In the genomic region with DNA sequence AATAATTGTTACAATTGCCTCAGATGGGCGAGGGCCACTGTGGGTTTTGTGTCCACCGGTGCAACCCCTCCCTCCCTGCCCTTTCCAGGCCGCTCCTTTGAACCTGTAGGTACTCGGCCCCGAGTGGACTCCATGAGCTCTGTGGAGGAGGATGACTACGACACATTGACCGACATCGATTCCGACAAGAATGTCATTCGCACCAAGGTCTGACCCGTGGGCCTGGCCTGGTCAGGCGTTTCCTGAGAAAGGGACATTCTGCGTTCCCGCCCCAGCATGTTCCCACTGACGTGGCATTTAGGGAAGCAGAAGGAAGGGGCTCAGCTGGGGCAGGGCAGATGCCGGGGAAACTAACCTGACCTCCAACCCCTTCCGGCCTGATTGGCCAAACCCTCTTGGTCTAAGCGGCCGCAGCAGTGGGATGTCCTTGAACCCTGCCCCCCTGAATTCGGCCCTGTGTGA, we compare ENCODE assay signal across 27 cellular contexts. TPM values are rescaled to one million over a fixed set of nuclear protein-coding genes. Genes with fewer than 3 reads are reported as not detected.
DNase-seq lines count a peak whose midpoint lies in the region; ATAC-seq lines count a peak whose summit lies in the region.
"Had no signal": no experiment of that assay in that cellular context is flagged by ENCODE, and none has a peak within 500 bp of the region (broad histone marks: within the 10 kb centered on the region; RNA-seq: fewer than 3 reads in every experiment).

No MANE protein-coding gene starts in this region.

- no peaks in the 10 kb centered on the region for H3K27me3 ChIP-seq in BLaER1
- H3K27me3 ChIP-seq: cardiac muscle cell, esophagus muscularis mucosa, tibial nerve had no signal

- H3K9me3 ChIP-seq in BLaER1, result no peaks in the 10 kb centered on the region
- H3K9me3 ChIP-seq: esophagus muscularis mucosa, psoas muscle, tibial nerve had no signal

- no peak overlapping the region for H3K4me3 ChIP-seq in BLaER1
- H3K4me3 ChIP-seq: cardiac muscle cell, esophagus muscularis mucosa, psoas muscle, tibial nerve had no signal

- peaks cover 17% of the 10 kb centered on the region for H3K36me3 Mint-ChIP-seq in IgD-negative memory B cell

- H3K4me2 ChIP-seq in BLaER1, result peak overlapping the region; percentile 88

- peak; percentile 39 for DNase-seq in left cardiac atrium
- DNase-seq in posterior vena cava (ENCODE audit: low spot score), result peak; percentile 83
- DNase-seq in activated gamma-delta T cell treated with Interleukin-2 at 50 U/mL for 16 hours, result no peak
- no peak for DNase-seq in putamen (ENCODE audit: low spot score)
- no peak for DNase-seq in middle frontal gyrus (ENCODE audit: extremely low spot score, low spot score)
- DNase-seq: activated CD8-positive, alpha-beta memory T cell treated with anti-CD3 and anti-CD28 coated beads for 24 hours; amniotic stem cell; DND-41; effector CD4-positive, alpha-beta T cell; H9; KG1; mesenchymal stem cell; NCI-H1048; NCI-H2107; NCI-H526; nephron progenitor cell; T-helper 2 cell had no signal

- H4K20me1 ChIP-seq in BLaER1, result no peaks in the 10 kb centered on the region

- H3K4me1 ChIP-seq in BLaER1, result peaks cover 66% of the 10 kb centered on the region
- H3K4me1 ChIP-seq: psoas muscle had no signal

- H3K4me1 Mint-ChIP-seq in IgD-negative memory B cell, result peaks cover 34 to 45% (median 36%) of the 10 kb centered on the region in 3 donors
- H3K4me1 Mint-ChIP-seq: H9; stimulated activated effector memory CD8-positive, alpha-beta T cell treated with anti-CD3 and anti-CD28 coated beads, Interleukin-12 subunit alpha, Interleukin-12 subunit beta, amount 100 ng/mL, for 72 hours; WTC11 had no signal

- no peaks in the 10 kb centered on the region for H3K27me3 Mint-ChIP-seq in IgD-negative memory B cell

- intact Hi-C loops in left cardiac atrium (cut with DNase I) (no loop called here), posterior vena cava (cut with DNase I) (no loop called here)

- H3K36me3 ChIP-seq in BLaER1, result peaks cover 23% of the 10 kb centered on the region; the same call in 1 of the 2 replicates

- peak overlapping the region; percentile 99 for H3K27ac Mint-ChIP-seq in IgD-negative memory B cell
- H3K27ac Mint-ChIP-seq: activated T-helper 1 cell treated with anti-CD3 and anti-CD28 coated beads, Interleukin-12 subunit alpha, Interleukin-12 subunit beta, Interleukin-2, Interleukin-4 antibody, amounts not matched to agents 30 ng/mL and 10 ng/mL and 1 ng/mL, durations not matched to agents 14 hours and 24 hours and 36 hours; H9; nephron progenitor cell; stimulated activated effector memory CD8-positive, alpha-beta T cell treated with anti-CD3 and anti-CD28 coated beads, Interleukin-12 subunit alpha, Interleukin-12 subunit beta, amount 100 ng/mL, for 72 hours; WTC11 had no signal

- H3K4me3 Mint-ChIP-seq in IgD-negative memory B cell, result peak overlapping the region; percentile 69 to 94 (median 80)
- H3K4me3 Mint-ChIP-seq: activated T-helper 1 cell treated with anti-CD3 and anti-CD28 coated beads, Interleukin-12 subunit alpha, Interleukin-12 subunit beta, Interleukin-2, Interleukin-4 antibody, amounts not matched to agents 30 ng/mL and 10 ng/mL and 1 ng/mL, durations not matched to agents 14 hours and 24 hours and 36 hours; H9; nephron progenitor cell; stimulated activated effector memory CD8-positive, alpha-beta T cell treated with anti-CD3 and anti-CD28 coated beads, Interleukin-12 subunit alpha, Interleukin-12 subunit beta, amount 100 ng/mL, for 72 hours; WTC11 had no signal

- H3K9ac ChIP-seq in BLaER1, result no peak overlapping the region

- H3K27ac ChIP-seq in BLaER1, result no peak overlapping the region
- H3K27ac ChIP-seq: cardiac muscle cell, psoas muscle had no signal

- no peaks in the 10 kb centered on the region for H3K9me3 Mint-ChIP-seq in IgD-negative memory B cell
- H3K9me3 Mint-ChIP-seq: activated T-helper 1 cell treated with anti-CD3 and anti-CD28 coated beads, Interleukin-12 subunit alpha, Interleukin-12 subunit beta, Interleukin-2, Interleukin-4 antibody, amounts not matched to agents 30 ng/mL and 10 ng/mL and 1 ng/mL, durations not matched to agents 14 hours and 24 hours and 36 hours; H9; nephron progenitor cell; stimulated activated effector memory CD8-positive, alpha-beta T cell treated with anti-CD3 and anti-CD28 coated beads, Interleukin-12 subunit alpha, Interleukin-12 subunit beta, amount 100 ng/mL, for 72 hours; WTC11 had no signal

- peak in 1 of 2 donors; percentile 7 for ATAC-seq in left cardiac atrium
- no peak for ATAC-seq in HG03025 (IDR thresholded peaks at IDR 0.05; ENCODE audit: low FRiP score, unreplicated experiment)
- ATAC-seq: stimulated activated effector memory CD8-positive, alpha-beta T cell treated with anti-CD3 and anti-CD28 coated beads, Interleukin-12 subunit alpha, Interleukin-12 subunit beta, amount 100 ng/mL, for 72 hours; WTC11 had no signal

RNA-seq across cellular contexts. Expression of a gene that starts 10.1 kb away (rescaled TPM):
- polyA plus RNA-seq in IgD-negative memory B cell, result 61.0 TPM
- total RNA-seq in left cardiac atrium (10 to 100 TPM; 40.8 to 48.5 TPM), posterior vena cava (10 to 100 TPM; 39.2 to 49.5 TPM)

RNA-seq across cellular contexts. Expression of a gene that starts 10.5 kb away (rescaled TPM):
- polyA plus RNA-seq in IgD-negative memory B cell, result 1.6 TPM
- total RNA-seq in left cardiac atrium (1,000 to 10,000 TPM in 1 of 2 donors, 100 to 1,000 TPM in 1; 829 to 1,367 TPM), posterior vena cava (1,000 to 10,000 TPM; 5,409 to 9,264 TPM)

RNA-seq across cellular contexts. Expression of a gene that starts 43.2 kb away (rescaled TPM):
- polyA plus RNA-seq in IgD-negative memory B cell, result 68.1 TPM
- 10 to 100 TPM; 29.2 to 42.5 TPM for total RNA-seq in left cardiac atrium
- 10 to 100 TPM; 41.9 to 48.6 TPM for total RNA-seq in posterior vena cava

RNA-seq across cellular contexts. Expression of a gene that starts 43.8 kb away (rescaled TPM):
- 12.5 TPM for polyA plus RNA-seq in IgD-negative memory B cell
- 10 to 100 TPM; 20.3 to 21.0 TPM for total RNA-seq in left cardiac atrium
- 10 to 100 TPM; 24.8 to 25.7 TPM for total RNA-seq in posterior vena cava

RNA-seq across cellular contexts. Expression of a gene that starts 44.6 kb away (rescaled TPM):
- 20.6 TPM for polyA plus RNA-seq in IgD-negative memory B cell
- total RNA-seq in left cardiac atrium, result 10 to 100 TPM; 46.2 to 62.5 TPM
- 10 to 100 TPM; 56.4 to 61.2 TPM for total RNA-seq in posterior vena cava

Comparison
In these comparisons a context has a peak if more than half of its experiments do, and no peak if none do; other contexts are left out.
1. DNase-seq: peak in left cardiac atrium (single experiment) and posterior vena cava (single experiment); none in activated gamma-delta T cell treated with Interleukin-2 at 50 U/mL for 16 hours (single experiment), putamen (single experiment) and middle frontal gyrus (single experiment).